1 cellular context compared by ENCODE assay signal in genomic region chr19:1383311-1384084, GRCh38.
TF ChIP-seq lines count a peak whose summit lies in the region.

TSS of gene NDUFS7 (plus strand) at chr19:1383907. CDS start at chr19:1383927, 20 bp downstream.

TF ChIP-seq in K562, 482 proteins besides CTCF, POLR2A, EP300 and RAD21 (continued from another document and continues in another):
- TF ChIP-seq PBX2 (CRISPR knock-in tag; IDR thresholded peaks at IDR 0.05; ENCODE audit: low read depth) (no peak), PBX2 (tag; conservative IDR thresholded peaks at IDR 0.05; ENCODE audit: low read depth) (no peak), RFX7 (CRISPR knock-in tag; IDR thresholded peaks at IDR 0.05) (no peak), STAT5B (CRISPR knock-in tag; IDR thresholded peaks at IDR 0.05) (no peak), RBM14 (IDR thresholded peaks at IDR 0.05; ENCODE audit: borderline replicate concordance, insufficient read depth, low read depth, low read length) (no peak), MNT (conservative IDR thresholded peaks at IDR 0.05) (peak; percentile 94 to 97), SMAD3 (CRISPR knock-in tag; conservative IDR thresholded peaks at IDR 0.05) (peak; percentile 57; the same call in 1 of the 2 replicates), ZNF174 (CRISPR knock-in tag; IDR thresholded peaks at IDR 0.05) (no peak), COPS2 (conservative IDR thresholded peaks at IDR 0.05) (no peak), L3MBTL2 (IDR thresholded peaks at IDR 0.05) (peak; percentile 90), KLF10 (CRISPR knock-in tag; IDR thresholded peaks at IDR 0.05) (no peak), GABPA (tag; conservative IDR thresholded peaks at IDR 0.05; ENCODE audit: low read depth) (peak; percentile 96), MTA1 (IDR thresholded peaks at IDR 0.05; ENCODE audit: borderline replicate concordance) (peak; percentile 90), CBX2 (IDR thresholded peaks at IDR 0.05; ENCODE audit: insufficient read depth, low read length, poor library complexity, severe bottlenecking) (no peak), PHTF2 (CRISPR knock-in tag; IDR thresholded peaks at IDR 0.05) (no peak), SMC3 (conservative IDR thresholded peaks at IDR 0.05; ENCODE audit: insufficient read depth, low read depth, low read length) (peak; percentile 55), ZNF407 (IDR thresholded peaks at IDR 0.05; ENCODE audit: low read depth) (peak; percentile 69), BCLAF1 (IDR thresholded peaks at IDR 0.05; ENCODE audit: borderline replicate concordance in 1 of 2, control insufficient read depth in 1 of 2, low read depth in 2 of 2, low read length in 1 of 2) (peak in 1 of 2 experiments; percentile 98; a peak in 2 of 4 replicates), ZNF134 (CRISPR knock-in tag; conservative IDR thresholded peaks at IDR 0.05) (peak; percentile 57; the same call in 1 of the 2 replicates), CBFB (CRISPR knock-in tag; IDR thresholded peaks at IDR 0.05) (peak; percentile 86), HDGF (IDR thresholded peaks at IDR 0.05) (no peak), CHD2 (IDR thresholded peaks at IDR 0.05; ENCODE audit: low read depth, low read length) (peak; percentile 33), POLR2G (IDR thresholded peaks at IDR 0.05; ENCODE audit: low read depth, low read length) (peak; percentile 98), RHOXF2B (CRISPR knock-in tag; conservative IDR thresholded peaks at IDR 0.05) (no peak), TCFL5 (CRISPR knock-in tag; conservative IDR thresholded peaks at IDR 0.05) (no peak), PCBP1 (IDR thresholded peaks at IDR 0.05; ENCODE audit: low read depth, low read length, poor library complexity, severe bottlenecking) (no peak), PML (IDR thresholded peaks at IDR 0.05; ENCODE audit: low read length) (peak; percentile 70; the same call in 1 of the 2 replicates)
- TF ChIP-seq, protein P1, sequence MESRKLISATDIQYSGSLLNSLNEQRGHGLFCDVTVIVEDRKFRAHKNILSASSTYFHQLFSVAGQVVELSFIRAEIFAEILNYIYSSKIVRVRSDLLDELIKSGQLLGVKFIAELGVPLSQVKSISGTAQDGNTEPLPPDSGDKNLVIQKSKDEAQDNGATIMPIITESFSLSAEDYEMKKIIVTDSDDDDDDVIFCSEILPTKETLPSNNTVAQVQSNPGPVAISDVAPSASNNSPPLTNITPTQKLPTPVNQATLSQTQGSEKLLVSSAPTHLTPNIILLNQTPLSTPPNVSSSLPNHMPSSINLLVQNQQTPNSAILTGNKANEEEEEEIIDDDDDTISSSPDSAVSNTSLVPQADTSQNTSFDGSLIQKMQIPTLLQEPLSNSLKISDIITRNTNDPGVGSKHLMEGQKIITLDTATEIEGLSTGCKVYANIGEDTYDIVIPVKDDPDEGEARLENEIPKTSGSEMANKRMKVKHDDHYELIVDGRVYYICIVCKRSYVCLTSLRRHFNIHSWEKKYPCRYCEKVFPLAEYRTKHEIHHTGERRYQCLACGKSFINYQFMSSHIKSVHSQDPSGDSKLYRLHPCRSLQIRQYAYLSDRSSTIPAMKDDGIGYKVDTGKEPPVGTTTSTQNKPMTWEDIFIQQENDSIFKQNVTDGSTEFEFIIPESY (CRISPR knock-in tag; IDR thresholded peaks at IDR 0.05): peak; percentile 96
- TF ChIP-seq, protein P2, sequence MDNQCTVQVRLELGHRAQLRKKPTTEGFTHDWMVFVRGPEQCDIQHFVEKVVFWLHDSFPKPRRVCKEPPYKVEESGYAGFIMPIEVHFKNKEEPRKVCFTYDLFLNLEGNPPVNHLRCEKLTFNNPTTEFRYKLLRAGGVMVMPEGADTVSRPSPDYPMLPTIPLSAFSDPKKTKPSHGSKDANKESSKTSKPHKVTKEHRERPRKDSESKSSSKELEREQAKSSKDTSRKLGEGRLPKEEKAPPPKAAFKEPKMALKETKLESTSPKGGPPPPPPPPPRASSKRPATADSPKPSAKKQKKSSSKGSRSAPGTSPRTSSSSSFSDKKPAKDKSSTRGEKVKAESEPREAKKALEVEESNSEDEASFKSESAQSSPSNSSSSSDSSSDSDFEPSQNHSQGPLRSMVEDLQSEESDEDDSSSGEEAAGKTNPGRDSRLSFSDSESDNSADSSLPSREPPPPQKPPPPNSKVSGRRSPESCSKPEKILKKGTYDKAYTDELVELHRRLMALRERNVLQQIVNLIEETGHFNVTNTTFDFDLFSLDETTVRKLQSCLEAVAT (IDR thresholded peaks at IDR 0.05): 0 out of 4 replicates have a peak, but pooled peaks have one; percentile 10 to 29
- TF ChIP-seq, protein P3, sequence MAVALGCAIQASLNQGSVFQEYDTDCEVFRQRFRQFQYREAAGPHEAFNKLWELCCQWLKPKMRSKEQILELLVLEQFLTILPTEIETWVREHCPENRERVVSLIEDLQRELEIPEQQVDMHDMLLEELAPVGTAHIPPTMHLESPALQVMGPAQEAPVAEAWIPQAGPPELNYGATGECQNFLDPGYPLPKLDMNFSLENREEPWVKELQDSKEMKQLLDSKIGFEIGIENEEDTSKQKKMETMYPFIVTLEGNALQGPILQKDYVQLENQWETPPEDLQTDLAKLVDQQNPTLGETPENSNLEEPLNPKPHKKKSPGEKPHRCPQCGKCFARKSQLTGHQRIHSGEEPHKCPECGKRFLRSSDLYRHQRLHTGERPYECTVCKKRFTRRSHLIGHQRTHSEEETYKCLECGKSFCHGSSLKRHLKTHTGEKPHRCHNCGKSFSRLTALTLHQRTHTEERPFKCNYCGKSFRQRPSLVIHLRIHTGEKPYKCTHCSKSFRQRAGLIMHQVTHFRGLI (CRISPR knock-in tag; IDR thresholded peaks at IDR 0.05): no peak
- TF ChIP-seq, protein P4, sequence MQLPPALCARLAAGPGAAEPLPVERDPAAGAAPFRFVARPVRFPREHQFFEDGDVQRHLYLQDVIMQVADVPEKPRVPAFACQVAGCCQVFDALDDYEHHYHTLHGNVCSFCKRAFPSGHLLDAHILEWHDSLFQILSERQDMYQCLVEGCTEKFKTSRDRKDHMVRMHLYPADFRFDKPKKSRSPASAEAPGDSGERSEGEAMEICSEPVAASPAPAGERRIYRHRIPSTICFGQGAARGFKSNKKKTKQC (CRISPR knock-in tag; IDR thresholded peaks at IDR 0.05): peak; percentile 84
